ENCODE assay signal across 1 cellular context in genomic region chr12:52202361-52203078, GRCh38.
TF ChIP-seq lines count a peak whose summit lies in the region.

No MANE protein-coding gene starts in this region.

TF ChIP-seq in HCT116, 20 proteins besides CTCF, POLR2A, EP300 and RAD21:
- TF ChIP-seq, protein P1, sequence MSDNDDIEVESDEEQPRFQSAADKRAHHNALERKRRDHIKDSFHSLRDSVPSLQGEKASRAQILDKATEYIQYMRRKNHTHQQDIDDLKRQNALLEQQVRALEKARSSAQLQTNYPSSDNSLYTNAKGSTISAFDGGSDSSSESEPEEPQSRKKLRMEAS (IDR thresholded peaks at IDR 0.05), result no peak
- TF ChIP-seq CBX3 (IDR thresholded peaks at IDR 0.05; ENCODE audit: low read depth) (no peak), YY1 (IDR thresholded peaks at IDR 0.05; ENCODE audit: extremely low read depth, insufficient replicate concordance, low read depth, low read length) (no peak), ZFX (IDR thresholded peaks at IDR 0.05) (no peak), EGR1 (IDR thresholded peaks at IDR 0.05; ENCODE audit: low read depth) (no peak), CEBPB (IDR thresholded peaks at IDR 0.05; ENCODE audit: low read depth) (no peak), POLR2AphosphoS5 (IDR thresholded peaks at IDR 0.05; ENCODE audit: low read depth, low read length) (no peak), EZH2 (IDR thresholded peaks at IDR 0.05) (no peak), ZBTB33 (IDR thresholded peaks at IDR 0.05; ENCODE audit: extremely low read depth, insufficient replicate concordance, low read length) (no peak), FOSL1 (IDR thresholded peaks at IDR 0.05; ENCODE audit: low read depth) (no peak), ELF1 (IDR thresholded peaks at IDR 0.05; ENCODE audit: borderline replicate concordance, low read depth) (no peak), SP1 (IDR thresholded peaks at IDR 0.05; ENCODE audit: low read depth) (no peak), JUND (IDR thresholded peaks at IDR 0.05) (no peak), EZH2phosphoT487 (IDR thresholded peaks at IDR 0.05; ENCODE audit: borderline replicate concordance) (no peak), SRF (IDR thresholded peaks at IDR 0.05; ENCODE audit: low read depth) (no peak)
- TF ChIP-seq, protein P2, sequence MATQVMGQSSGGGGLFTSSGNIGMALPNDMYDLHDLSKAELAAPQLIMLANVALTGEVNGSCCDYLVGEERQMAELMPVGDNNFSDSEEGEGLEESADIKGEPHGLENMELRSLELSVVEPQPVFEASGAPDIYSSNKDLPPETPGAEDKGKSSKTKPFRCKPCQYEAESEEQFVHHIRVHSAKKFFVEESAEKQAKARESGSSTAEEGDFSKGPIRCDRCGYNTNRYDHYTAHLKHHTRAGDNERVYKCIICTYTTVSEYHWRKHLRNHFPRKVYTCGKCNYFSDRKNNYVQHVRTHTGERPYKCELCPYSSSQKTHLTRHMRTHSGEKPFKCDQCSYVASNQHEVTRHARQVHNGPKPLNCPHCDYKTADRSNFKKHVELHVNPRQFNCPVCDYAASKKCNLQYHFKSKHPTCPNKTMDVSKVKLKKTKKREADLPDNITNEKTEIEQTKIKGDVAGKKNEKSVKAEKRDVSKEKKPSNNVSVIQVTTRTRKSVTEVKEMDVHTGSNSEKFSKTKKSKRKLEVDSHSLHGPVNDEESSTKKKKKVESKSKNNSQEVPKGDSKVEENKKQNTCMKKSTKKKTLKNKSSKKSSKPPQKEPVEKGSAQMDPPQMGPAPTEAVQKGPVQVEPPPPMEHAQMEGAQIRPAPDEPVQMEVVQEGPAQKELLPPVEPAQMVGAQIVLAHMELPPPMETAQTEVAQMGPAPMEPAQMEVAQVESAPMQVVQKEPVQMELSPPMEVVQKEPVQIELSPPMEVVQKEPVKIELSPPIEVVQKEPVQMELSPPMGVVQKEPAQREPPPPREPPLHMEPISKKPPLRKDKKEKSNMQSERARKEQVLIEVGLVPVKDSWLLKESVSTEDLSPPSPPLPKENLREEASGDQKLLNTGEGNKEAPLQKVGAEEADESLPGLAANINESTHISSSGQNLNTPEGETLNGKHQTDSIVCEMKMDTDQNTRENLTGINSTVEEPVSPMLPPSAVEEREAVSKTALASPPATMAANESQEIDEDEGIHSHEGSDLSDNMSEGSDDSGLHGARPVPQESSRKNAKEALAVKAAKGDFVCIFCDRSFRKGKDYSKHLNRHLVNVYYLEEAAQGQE (IDR thresholded peaks at IDR 0.05; ENCODE audit: low read depth), result no peak
